ENCODE assay signal across 1 cellular context in the genomic region with DNA sequence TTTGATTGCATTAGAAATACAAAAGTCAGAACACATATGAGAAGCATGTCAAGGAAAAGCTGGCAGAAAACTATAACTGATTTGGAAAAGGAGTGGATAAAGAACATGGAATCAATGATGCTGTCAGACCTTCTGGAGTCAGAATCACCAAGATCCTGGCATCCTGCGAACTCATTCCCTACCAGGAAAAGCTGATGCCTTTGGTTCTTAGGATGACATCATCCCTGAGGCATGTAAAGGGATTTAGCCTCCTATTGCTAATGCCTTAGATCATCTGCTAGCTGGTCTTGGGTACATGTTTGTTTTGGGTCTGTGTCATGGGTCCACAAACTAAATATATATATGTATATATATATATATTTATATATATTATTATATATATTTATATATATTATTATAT.
TF ChIP-seq lines count a peak whose summit lies in the region.

No MANE protein-coding gene starts in this region.

TF ChIP-seq in HEK293, 187 proteins besides CTCF, POLR2A, EP300 and RAD21 (continued from another document):
- TF ChIP-seq, protein P1, sequence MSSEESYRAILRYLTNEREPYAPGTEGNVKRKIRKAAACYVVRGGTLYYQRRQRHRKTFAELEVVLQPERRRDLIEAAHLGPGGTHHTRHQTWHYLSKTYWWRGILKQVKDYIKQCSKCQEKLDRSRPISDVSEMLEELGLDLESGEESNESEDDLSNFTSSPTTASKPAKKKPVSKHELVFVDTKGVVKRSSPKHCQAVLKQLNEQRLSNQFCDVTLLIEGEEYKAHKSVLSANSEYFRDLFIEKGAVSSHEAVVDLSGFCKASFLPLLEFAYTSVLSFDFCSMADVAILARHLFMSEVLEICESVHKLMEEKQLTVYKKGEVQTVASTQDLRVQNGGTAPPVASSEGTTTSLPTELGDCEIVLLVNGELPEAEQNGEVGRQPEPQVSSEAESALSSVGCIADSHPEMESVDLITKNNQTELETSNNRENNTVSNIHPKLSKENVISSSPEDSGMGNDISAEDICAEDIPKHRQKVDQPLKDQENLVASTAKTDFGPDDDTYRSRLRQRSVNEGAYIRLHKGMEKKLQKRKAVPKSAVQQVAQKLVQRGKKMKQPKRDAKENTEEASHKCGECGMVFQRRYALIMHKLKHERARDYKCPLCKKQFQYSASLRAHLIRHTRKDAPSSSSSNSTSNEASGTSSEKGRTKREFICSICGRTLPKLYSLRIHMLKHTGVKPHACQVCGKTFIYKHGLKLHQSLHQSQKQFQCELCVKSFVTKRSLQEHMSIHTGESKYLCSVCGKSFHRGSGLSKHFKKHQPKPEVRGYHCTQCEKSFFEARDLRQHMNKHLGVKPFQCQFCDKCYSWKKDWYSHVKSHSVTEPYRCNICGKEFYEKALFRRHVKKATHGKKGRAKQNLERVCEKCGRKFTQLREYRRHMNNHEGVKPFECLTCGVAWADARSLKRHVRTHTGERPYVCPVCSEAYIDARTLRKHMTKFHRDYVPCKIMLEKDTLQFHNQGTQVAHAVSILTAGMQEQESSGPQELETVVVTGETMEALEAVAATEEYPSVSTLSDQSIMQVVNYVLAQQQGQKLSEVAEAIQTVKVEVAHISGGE (tag by site-specific recombination; conservative IDR thresholded peaks at IDR 0.05; ENCODE audit: low read depth): no peak
- TF ChIP-seq SP7 (tag by site-specific recombination; IDR thresholded peaks at IDR 0.05) (peak; percentile 26; the same call in 1 of the 2 replicates), ZNF600 (tag by site-specific recombination; IDR thresholded peaks at IDR 0.05) (peak; percentile 59; the same call in 1 of the 2 replicates), ZBTB17 (tag by site-specific recombination; IDR thresholded peaks at IDR 0.05) (peak; percentile 62), ZNF10 (tag by site-specific recombination; IDR thresholded peaks at IDR 0.05) (no peak), ZNF707 (tag by site-specific recombination; IDR thresholded peaks at IDR 0.05) (peak; percentile 63; the same call in 1 of the 2 replicates)
- TF ChIP-seq, protein P2, sequence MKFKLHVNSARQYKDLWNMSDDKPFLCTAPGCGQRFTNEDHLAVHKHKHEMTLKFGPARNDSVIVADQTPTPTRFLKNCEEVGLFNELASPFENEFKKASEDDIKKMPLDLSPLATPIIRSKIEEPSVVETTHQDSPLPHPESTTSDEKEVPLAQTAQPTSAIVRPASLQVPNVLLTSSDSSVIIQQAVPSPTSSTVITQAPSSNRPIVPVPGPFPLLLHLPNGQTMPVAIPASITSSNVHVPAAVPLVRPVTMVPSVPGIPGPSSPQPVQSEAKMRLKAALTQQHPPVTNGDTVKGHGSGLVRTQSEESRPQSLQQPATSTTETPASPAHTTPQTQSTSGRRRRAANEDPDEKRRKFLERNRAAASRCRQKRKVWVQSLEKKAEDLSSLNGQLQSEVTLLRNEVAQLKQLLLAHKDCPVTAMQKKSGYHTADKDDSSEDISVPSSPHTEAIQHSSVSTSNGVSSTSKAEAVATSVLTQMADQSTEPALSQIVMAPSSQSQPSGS (tag by site-specific recombination; IDR thresholded peaks at IDR 0.05; ENCODE audit: low read depth): peak; percentile 89
